9 cellular contexts compared by ENCODE assay signal in genomic region chr7:117582219-117582704, GRCh38.
DNase-seq lines count a peak whose midpoint lies in the region; ATAC-seq and TF ChIP-seq lines count a peak whose summit lies in the region.
"Had no signal": no experiment of that assay in that cellular context is flagged by ENCODE, and none has a peak within 500 bp of the region (broad histone marks: within the 10 kb centered on the region; RNA-seq: fewer than 3 reads in every experiment).

No MANE protein-coding gene starts in this region.

- H3K36me3 Mint-ChIP-seq in type B pancreatic cell = peaks cover 4% of the 10 kb centered on the region

- ATAC-seq in Right ventricle myocardium superior (ENCODE audit: poor library complexity) (peak; percentile 98), GM18867 (IDR thresholded peaks at IDR 0.05; ENCODE audit: unreplicated experiment) (no peak), GM19463 (IDR thresholded peaks at IDR 0.05; ENCODE audit: unreplicated experiment) (no peak)

- H3K4me1 Mint-ChIP-seq in type B pancreatic cell (ENCODE audit: unreplicated experiment) = no peaks in the 10 kb centered on the region

- no peaks in the 10 kb centered on the region for H3K9me3 Mint-ChIP-seq in type B pancreatic cell

- H3K27ac Mint-ChIP-seq in type B pancreatic cell = no peak overlapping the region

- no peaks in the 10 kb centered on the region for H3K27me3 Mint-ChIP-seq in type B pancreatic cell

- DNase-seq in EH (ENCODE audit: low read depth) = peak; percentile 85
- peak; percentile 4 for DNase-seq in RPMI7951 (ENCODE audit: low read depth)
- peak; percentile 89 for DNase-seq in Right ventricle myocardium superior
- peak; percentile 33 for DNase-seq in renal cortical epithelial cell (ENCODE audit: low read depth)
- DNase-seq in GM19240 (ENCODE audit: insufficient read length, low spot score) = no peak
- no peak for DNase-seq in type B pancreatic cell (ENCODE audit: extremely low spot score, unreplicated experiment)
- DNase-seq: central memory CD4-positive, alpha-beta T cell had no signal

- no peak for TF ChIP-seq CTCF in type B pancreatic cell (conservative IDR thresholded peaks at IDR 0.05)

- intact Hi-C loops in Right ventricle myocardium superior (cut with DNase I) = no loop called here

- no peak overlapping the region for H3K4me3 Mint-ChIP-seq in type B pancreatic cell

Comparison
In these comparisons a context has a peak if more than half of its experiments do, and no peak if none do; other contexts are left out.
1. DNase-seq: peak in EH (single experiment), RPMI7951 (single experiment), Right ventricle myocardium superior (single experiment) and renal cortical epithelial cell (single experiment); none in GM19240 (single experiment) and type B pancreatic cell (single experiment).